Comparison of ENCODE assay signal across 7 cellular contexts in genomic region chr2:191678437-191679110, GRCh38. TPM values are rescaled to one million over a fixed set of nuclear protein-coding genes. Genes with fewer than 3 reads are reported as not detected.
DNase-seq lines count a peak whose midpoint lies in the region; ATAC-seq and TF ChIP-seq lines count a peak whose summit lies in the region.

No MANE protein-coding gene starts in this region.

- no peaks in the 10 kb centered on the region for H3K9me3 Mint-ChIP-seq in activated T-helper 17 cell treated with anti-CD3 and anti-CD28 coated beads, Interleukin-2, amount 50 U/mL, for 72 hours

- peaks cover 46% of the 10 kb centered on the region for H3K79me2 ChIP-seq in osteoblast (ENCODE audit: insufficient read depth, low read length)

- H3K4me2 ChIP-seq in osteoblast (ENCODE audit: insufficient read depth, low read length) = peak overlapping the region; percentile 94

- ATAC-seq in GM18511 (IDR thresholded peaks at IDR 0.05; ENCODE audit: unreplicated experiment) = peak; percentile 18
- peak; percentile 6 for ATAC-seq in HG02840 (IDR thresholded peaks at IDR 0.05; ENCODE audit: low FRiP score, unreplicated experiment)
- ATAC-seq in activated T-helper 17 cell treated with anti-CD3 and anti-CD28 coated beads, Interleukin-2, amount 50 U/mL, for 72 hours (replicated peaks) = peak; percentile 3

- TF ChIP-seq POLR2A in transverse colon (IDR thresholded peaks at IDR 0.05) = no peak

- in situ Hi-C loops in transverse colon (cut with MboI; ENCODE audit: low pct_ligation_motif_present in 1 of 4, low pct_unique_long_range_greater_than_20kb in 1 of 4, low sequenced_read_pairs in 3 of 4) = loop anchor here in 1 of 4 donors (25.0 kb wide), 1 partner anchor 516 kb away; the partner anchor contains the start of gene STAT4

- H3K27ac ChIP-seq in osteoblast (ENCODE audit: low read depth, low read length) (peak overlapping the region; percentile 92), transverse colon (peak overlapping the region; percentile 95 to 98 (median 98))

- no peaks in the 10 kb centered on the region for H3K27me3 ChIP-seq in osteoblast (ENCODE audit: insufficient read depth, low read length)
- no peaks in the 10 kb centered on the region for H3K27me3 ChIP-seq in transverse colon

- H3K4me3 ChIP-seq in osteoblast (ENCODE audit: insufficient read depth, low read length) (peak overlapping the region; percentile 72), transverse colon (peak overlapping the region; percentile 57 to 80 (median 66))

- peaks cover 27% of the 10 kb centered on the region for H3K4me1 Mint-ChIP-seq in activated T-helper 17 cell treated with anti-CD3 and anti-CD28 coated beads, Interleukin-2, amount 50 U/mL, for 72 hours

- H2AFZ ChIP-seq in osteoblast (ENCODE audit: low read length) = no peak overlapping the region

- no peak for TF ChIP-seq CTCF in osteoblast (IDR thresholded peaks at IDR 0.05; ENCODE audit: extremely low read depth, low read depth, low read length)
- TF ChIP-seq CTCF in transverse colon (IDR thresholded peaks at IDR 0.05) = no peak

- peak; percentile 81 for DNase-seq in OCI-M1 (lab: John Stamatoyannopoulos, UW)
- DNase-seq in foreskin melanocyte = peak; percentile 25
- peak; percentile 55 for DNase-seq in osteoblast (ENCODE audit: insufficient read length, low spot score, missing footprints)
- peak; percentile 77 for DNase-seq in transverse colon

- peaks cover 65% of the 10 kb centered on the region for H3K36me3 Mint-ChIP-seq in activated T-helper 17 cell treated with anti-CD3 and anti-CD28 coated beads, Interleukin-2, amount 50 U/mL, for 72 hours (ENCODE audit: low read depth)

- no peak for TF ChIP-seq EP300 in transverse colon (IDR thresholded peaks at IDR 0.05; ENCODE audit: low read depth)

- H3K4me3 Mint-ChIP-seq in activated T-helper 17 cell treated with anti-CD3 and anti-CD28 coated beads, Interleukin-2, amount 50 U/mL, for 72 hours = peak overlapping the region; percentile 88

- 0 to 6% methylated on average over 12 to 40 of the region's 40 CpGs for WGBS in transverse colon (ENCODE audit: low coverage in 1 of 2), 2 donors

- H3K36me3 ChIP-seq in osteoblast (ENCODE audit: insufficient read depth, low read length) = peaks cover 20% of the 10 kb centered on the region
- peaks cover 0 to 11% (median 0%) of the 10 kb centered on the region in 4 donors for H3K36me3 ChIP-seq in transverse colon

- intact Hi-C loops in transverse colon (cut with DNase I; ENCODE audit: low total_unique reads) = no loop called here

- peak overlapping the region; percentile 100 for H3K27ac Mint-ChIP-seq in activated T-helper 17 cell treated with anti-CD3 and anti-CD28 coated beads, Interleukin-2, amount 50 U/mL, for 72 hours

- H3K4me1 ChIP-seq in osteoblast (ENCODE audit: insufficient read depth, low read length) = peaks cover 45% of the 10 kb centered on the region
- H3K4me1 ChIP-seq in transverse colon = peaks cover 4 to 43% (median 7%) of the 10 kb centered on the region in 4 donors

- H3K27me3 Mint-ChIP-seq in activated T-helper 17 cell treated with anti-CD3 and anti-CD28 coated beads, Interleukin-2, amount 50 U/mL, for 72 hours = no peaks in the 10 kb centered on the region

- H3K9me3 ChIP-seq in osteoblast (ENCODE audit: low read depth, low read length) (no peaks in the 10 kb centered on the region), transverse colon (no peaks in the 10 kb centered on the region)

- peaks cover 4% of the 10 kb centered on the region for H4K20me1 ChIP-seq in osteoblast (ENCODE audit: insufficient read depth, low read length)

RNA-seq across cellular contexts. Expression of gene NABP1, which starts 0.6 kb away (rescaled TPM):
- total RNA-seq in activated T-helper 17 cell treated with anti-CD3 and anti-CD28 coated beads, Interleukin-2, amount 50 U/mL, for 72 hours = 10 to 100 TPM; 81.6 to 98.4 TPM
- 72.0 and 80.2 TPM in 2 replicates for total RNA-seq in osteoblast
- 10 to 100 TPM in 3 of 4 donors, under 1 TPM in 1; 1.00 to 55.6 (median 33.0) TPM for total RNA-seq in transverse colon

Comparison
In these comparisons a context has a peak if more than half of its experiments do, and no peak if none do; other contexts are left out.
1. Peak in every context shown above with its lines: DNase-seq, ATAC-seq, H3K4me3 ChIP-seq and H3K27ac ChIP-seq.
2. DNase-seq: peak in every context shown above with its lines; median percentile 81 in OCI-M1; 77 in transverse colon; 55 in osteoblast; 25 in foreskin melanocyte.